Comparison of ENCODE assay signal across 8 cellular contexts in the genomic region with DNA sequence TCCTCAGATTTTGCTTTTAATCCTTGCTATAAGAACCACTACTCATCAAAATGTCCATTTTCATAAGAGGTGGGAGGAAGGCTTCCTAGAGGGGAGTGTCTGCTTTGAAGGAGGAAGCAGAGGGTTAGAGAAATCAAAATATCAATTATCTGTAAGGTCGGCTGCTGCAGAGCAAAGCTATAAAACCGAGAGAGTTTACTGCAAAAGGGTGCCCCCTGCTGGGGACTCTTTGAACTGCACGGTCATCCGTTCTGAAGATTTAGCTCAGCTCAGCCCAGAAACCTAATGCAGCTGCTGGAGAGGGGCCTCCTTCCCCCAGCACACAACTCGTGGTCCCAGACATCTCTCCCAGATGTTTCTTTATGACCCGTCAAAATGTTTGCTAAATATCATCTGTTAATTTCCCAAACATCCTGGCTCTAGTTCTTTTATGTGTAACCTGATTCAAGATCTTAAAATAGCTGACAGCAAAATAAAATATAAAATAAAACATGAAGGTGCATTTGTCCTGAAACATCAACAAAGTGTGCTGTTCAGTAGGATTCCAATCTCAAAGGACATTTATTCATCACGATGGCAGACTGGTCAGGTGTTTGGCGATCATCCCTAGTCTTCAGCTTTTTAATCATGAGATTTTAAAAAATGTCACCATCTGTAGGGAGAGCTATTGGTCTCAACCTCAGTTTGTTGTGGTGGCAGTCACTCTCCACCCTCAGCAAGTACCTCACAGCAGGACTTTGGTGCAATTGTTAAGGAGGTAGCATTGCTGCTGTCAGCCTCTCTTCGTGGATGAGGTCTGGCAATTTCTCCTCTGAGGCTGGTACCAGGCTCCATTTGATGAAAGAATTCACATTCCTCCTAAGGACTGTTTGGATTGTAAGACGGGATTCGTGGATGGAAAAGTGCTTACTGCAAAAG.
A peak's percentile ranks its signal among the peaks of the same experiment; 100 is the strongest.
DNase-seq lines count a peak whose midpoint lies in the region; ATAC-seq and TF ChIP-seq lines count a peak whose summit lies in the region.
"Had no signal": no experiment of that assay in that cellular context is flagged by ENCODE, and none has a peak within 500 bp of the region (broad histone marks: within the 10 kb centered on the region; RNA-seq: fewer than 3 reads in every experiment).

No MANE protein-coding gene starts in this region.

- peaks cover 40% of the 10 kb centered on the region for H3K27me3 Mint-ChIP-seq in activated CD8-positive, alpha-beta memory T cell treated with anti-CD3 and anti-CD28 coated beads, Interleukin-2, amount 10 ng/mL, durations not matched to agents 7 days and 5 days
- peaks cover 35 to 53% (median 45%) of the 10 kb centered on the region in 3 donors for H3K27me3 Mint-ChIP-seq in naive B cell

- ATAC-seq in GM18498 (IDR thresholded peaks at IDR 0.05; ENCODE audit: unreplicated experiment) (peak; percentile 76), naive B cell (ENCODE audit: low read depth in 2 of 2) (peak; percentile 43 to 49)
- peak; percentile 72 for ATAC-seq in activated CD8-positive, alpha-beta memory T cell treated with anti-CD3 and anti-CD28 coated beads, Interleukin-2, amount 10 ng/mL, durations not matched to agents 7 days and 5 days

- H3K4me3 ChIP-seq in epithelial cell of proximal tubule (ENCODE audit: low read depth, low read length), result no peak overlapping the region

- no peak overlapping the region for H3K4me3 Mint-ChIP-seq in activated CD8-positive, alpha-beta memory T cell treated with anti-CD3 and anti-CD28 coated beads, Interleukin-2, amount 10 ng/mL, durations not matched to agents 7 days and 5 days
- H3K4me3 Mint-ChIP-seq in naive B cell, result no peak overlapping the region
- H3K4me3 Mint-ChIP-seq: stimulated activated naive CD8-positive, alpha-beta T cell treated with anti-CD3 and anti-CD28 coated beads, Interleukin-15, Interleukin-2, amounts not matched to agents 100 ng/mL and 50 ng/mL, for 24 hours had no signal

- DNase-seq in HPDE6-E6E7 (ENCODE audit: extremely low spot score) (peak; percentile 21), NOMO-1 treated with DMSO at 0.1 percent for 48 hours (lab: John Stamatoyannopoulos, UW; ENCODE audit: unreplicated experiment) (peak; percentile 59), epithelial cell of proximal tubule (ENCODE audit: low read depth) (no peak), naive B cell (peak; percentile 56)
- peak; percentile 83 for DNase-seq in activated CD8-positive, alpha-beta memory T cell treated with anti-CD3 and anti-CD28 coated beads, Interleukin-2, amount 10 ng/mL, durations not matched to agents 7 days and 5 days
- DNase-seq in stimulated activated CD8-positive, alpha-beta memory T cell treated with anti-CD3 and anti-CD28 coated beads, Interleukin-7, amount 100 ng/mL, for 24 hours (ENCODE audit: low read depth), result peak; percentile 86

- CTCF ChIA-PET in activated CD8-positive, alpha-beta memory T cell treated with anti-CD3 and anti-CD28 coated beads, Interleukin-2, amount 10 ng/mL, durations not matched to agents 7 days and 5 days (lab: Charles Lee), result interaction anchor here (0.5 to 5.1 kb wide), 41 partner anchors 8 to 1657 kb away, joined by 3 to 50 read pairs (median 4); a partner anchor contains a TSS

- H3K4me1 Mint-ChIP-seq in activated CD8-positive, alpha-beta memory T cell treated with anti-CD3 and anti-CD28 coated beads, Interleukin-2, amount 10 ng/mL, durations not matched to agents 7 days and 5 days, result peaks cover 1% of the 10 kb centered on the region
- H3K4me1 Mint-ChIP-seq in naive B cell, result peaks cover 0 to 2% (median 0%) of the 10 kb centered on the region in 3 donors

- no peaks in the 10 kb centered on the region for H3K36me3 Mint-ChIP-seq in activated CD8-positive, alpha-beta memory T cell treated with anti-CD3 and anti-CD28 coated beads, Interleukin-2, amount 10 ng/mL, durations not matched to agents 7 days and 5 days
- H3K36me3 Mint-ChIP-seq in naive B cell, result no peaks in the 10 kb centered on the region

- TF ChIP-seq CTCF in epithelial cell of proximal tubule (conservative IDR thresholded peaks at IDR 0.05; ENCODE audit: low read depth, low read length), result peak; percentile 92

- H3K9me3 Mint-ChIP-seq in activated CD8-positive, alpha-beta memory T cell treated with anti-CD3 and anti-CD28 coated beads, Interleukin-2, amount 10 ng/mL, durations not matched to agents 7 days and 5 days (ENCODE audit: low read depth), result no peaks in the 10 kb centered on the region
- no peaks in the 10 kb centered on the region for H3K9me3 Mint-ChIP-seq in naive B cell
- H3K9me3 Mint-ChIP-seq: stimulated activated naive CD8-positive, alpha-beta T cell treated with anti-CD3 and anti-CD28 coated beads, Interleukin-15, Interleukin-2, amounts not matched to agents 100 ng/mL and 50 ng/mL, for 24 hours had no signal

- H3K27ac Mint-ChIP-seq in activated CD8-positive, alpha-beta memory T cell treated with anti-CD3 and anti-CD28 coated beads, Interleukin-2, amount 10 ng/mL, durations not matched to agents 7 days and 5 days, result no peak overlapping the region
- H3K27ac Mint-ChIP-seq in naive B cell, result no peak overlapping the region
- H3K27ac Mint-ChIP-seq: stimulated activated naive CD8-positive, alpha-beta T cell treated with anti-CD3 and anti-CD28 coated beads, Interleukin-15, Interleukin-2, amounts not matched to agents 100 ng/mL and 50 ng/mL, for 24 hours had no signal
